Comparison of ENCODE assay signal across 16 cellular contexts in genomic region chr17:56851008-56851407, GRCh38. TPM values are rescaled to one million over a fixed set of nuclear protein-coding genes. Genes with fewer than 3 reads are reported as not detected.
DNase-seq lines count a peak whose midpoint lies in the region; ATAC-seq and TF ChIP-seq lines count a peak whose summit lies in the region.
"Had no signal": no experiment of that assay in that cellular context is flagged by ENCODE, and none has a peak within 500 bp of the region (broad histone marks: within the 10 kb centered on the region; RNA-seq: fewer than 3 reads in every experiment).

No MANE protein-coding gene starts in this region.

- intact Hi-C loops in CD8-positive, alpha-beta T cell (cut with DNase I, micrococcal nuclease), result no loop called here

- H3K36me3 ChIP-seq in CD4-positive, CD25-positive, alpha-beta regulatory T cell (ENCODE audit: control insufficient read depth, insufficient read depth, low read length), result peaks cover 46% of the 10 kb centered on the region
- H3K36me3 ChIP-seq in CD8-positive, alpha-beta T cell (ENCODE audit: insufficient read depth, low read length), result peaks cover 10% of the 10 kb centered on the region
- peaks cover 76% of the 10 kb centered on the region for H3K36me3 ChIP-seq in OCI-LY1 (ENCODE audit: insufficient read depth, low read length)

- H3K27ac Mint-ChIP-seq in CD4-positive, CD25-positive, alpha-beta regulatory T cell, result peak overlapping the region in 2 of 3 donors; percentile 4 to 52
- peak overlapping the region; percentile 37 for H3K27ac Mint-ChIP-seq in CD8-positive, alpha-beta T cell
- H3K27ac Mint-ChIP-seq: GM23338, T-cell had no signal

- H3K4me1 Mint-ChIP-seq in CD4-positive, CD25-positive, alpha-beta regulatory T cell, result peaks cover 0 to 12% (median 5%) of the 10 kb centered on the region in 4 donors
- H3K4me1 Mint-ChIP-seq in CD8-positive, alpha-beta T cell (ENCODE audit: low read depth), result peaks cover 15% of the 10 kb centered on the region
- H3K4me1 Mint-ChIP-seq: GM23338 had no signal

- no peak overlapping the region for H3K4me3 Mint-ChIP-seq in CD4-positive, CD25-positive, alpha-beta regulatory T cell
- H3K4me3 Mint-ChIP-seq in CD8-positive, alpha-beta T cell, result no peak overlapping the region
- H3K4me3 Mint-ChIP-seq: GM23338, T-cell had no signal

- no peak for TF ChIP-seq CTCF in CD8-positive, alpha-beta T cell (IDR thresholded peaks at IDR 0.05)
- no peak for TF ChIP-seq CTCF in OCI-LY1 (IDR thresholded peaks at IDR 0.05; ENCODE audit: low read length)

- H3K4me3 ChIP-seq in CD4-positive, CD25-positive, alpha-beta regulatory T cell (ENCODE audit: low read depth, low read length), result no peak overlapping the region
- no peak overlapping the region for H3K4me3 ChIP-seq in CD8-positive, alpha-beta T cell (ENCODE audit: low read depth, low read length)
- no peak overlapping the region for H3K4me3 ChIP-seq in OCI-LY1 (ENCODE audit: low read depth, low read length, poor library complexity, severe bottlenecking)
- H3K4me3 ChIP-seq: GM23338, SK-N-MC had no signal

- H3K4me1 ChIP-seq in CD4-positive, CD25-positive, alpha-beta regulatory T cell (ENCODE audit: control insufficient read depth, insufficient read depth, low read length, poor library complexity, severe bottlenecking), result no peaks in the 10 kb centered on the region
- H3K4me1 ChIP-seq in CD8-positive, alpha-beta T cell (ENCODE audit: insufficient read depth, low read length), result peaks cover 11% of the 10 kb centered on the region
- H3K4me1 ChIP-seq in OCI-LY1 (ENCODE audit: insufficient read depth, low read length, severe bottlenecking), result peaks cover 10% of the 10 kb centered on the region

- CTCF ChIA-PET in CD8-positive, alpha-beta T cell (lab: Charles Lee), result interaction anchor here (0.9 to 1.8 kb wide), 3 partner anchors 13 to 88 kb away, joined by 3 to 6 read pairs (median 3); no protein-coding TSS in a partner anchor

- no peak overlapping the region for H2AFZ ChIP-seq in OCI-LY1 (ENCODE audit: low read length)
- H2AFZ ChIP-seq: GM23338 had no signal

- no peaks in the 10 kb centered on the region for H3K9me2 ChIP-seq in OCI-LY1 (ENCODE audit: low read depth, low read length)

- no peaks in the 10 kb centered on the region for H3K9me3 ChIP-seq in CD4-positive, CD25-positive, alpha-beta regulatory T cell (ENCODE audit: control insufficient read depth in 2 of 2, low read length in 2 of 2)
- no peaks in the 10 kb centered on the region for H3K9me3 ChIP-seq in CD8-positive, alpha-beta T cell (ENCODE audit: low read length)
- H3K9me3 ChIP-seq in OCI-LY1 (ENCODE audit: low read length), result no peaks in the 10 kb centered on the region

- no peak overlapping the region for H3K27ac ChIP-seq in CD4-positive, CD25-positive, alpha-beta regulatory T cell (ENCODE audit: insufficient read depth, low read length, poor library complexity, severe bottlenecking)
- H3K27ac ChIP-seq in CD8-positive, alpha-beta T cell (ENCODE audit: low read depth, low read length), result no peak overlapping the region
- peak overlapping the region; percentile 44 for H3K27ac ChIP-seq in OCI-LY1 (ENCODE audit: low read depth, low read length, poor library complexity, severe bottlenecking)
- H3K27ac ChIP-seq: SK-N-MC had no signal

- H3K36me3 Mint-ChIP-seq in CD4-positive, CD25-positive, alpha-beta regulatory T cell, result peaks cover 53% of the 10 kb centered on the region
- H3K36me3 Mint-ChIP-seq in CD8-positive, alpha-beta T cell, result peaks cover 68% of the 10 kb centered on the region

- POLR2A ChIA-PET in CD8-positive, alpha-beta T cell (lab: Charles Lee), result interaction anchor here (0.8 to 1.9 kb wide), 4 partner anchors 10 to 731 kb away, joined by 3 to 5 read pairs (median 4); partner anchors contain the start of genes DGKE and TRIM25

- H3K9ac ChIP-seq in OCI-LY1 (ENCODE audit: low read length), result no peak overlapping the region

- H3K79me2 ChIP-seq in OCI-LY1 (ENCODE audit: insufficient read depth, low read length), result no peaks in the 10 kb centered on the region

- DNase-seq in CD4-positive, CD25-positive, alpha-beta regulatory T cell, result no peak
- DNase-seq in CD8-positive, alpha-beta T cell, result no peak
- no peak for DNase-seq in superior temporal gyrus (ENCODE audit: extremely low spot score)
- DNase-seq in COLO829 (ENCODE audit: low spot score), result no peak
- DNase-seq: DMS 273 treated with DMSO at 0.1 percent for 48 hours; EL; NCI-H1436 treated with DMSO at 0.1 percent for 48 hours; NCI-H2081; NCI-H526; NK-92 treated with Interleukin-12 subunit alpha and Interleukin-12 subunit beta, amount 100 ng/mL, for 24 hours; T-cell had no signal

- no peaks in the 10 kb centered on the region for H3K27me3 ChIP-seq in CD4-positive, CD25-positive, alpha-beta regulatory T cell (ENCODE audit: control insufficient read depth, insufficient read depth, low read length)
- no peaks in the 10 kb centered on the region for H3K27me3 ChIP-seq in CD8-positive, alpha-beta T cell (ENCODE audit: insufficient read depth, low read length)
- H3K27me3 ChIP-seq in OCI-LY1 (ENCODE audit: insufficient read depth, low read length), result no peaks in the 10 kb centered on the region

- H4K20me1 ChIP-seq in OCI-LY1 (ENCODE audit: insufficient read depth, low read length), result no peaks in the 10 kb centered on the region

- no peaks in the 10 kb centered on the region for H3F3A ChIP-seq in OCI-LY1 (ENCODE audit: insufficient read depth, low read length)

- no peak for ATAC-seq in CD4-positive, CD25-positive, alpha-beta regulatory T cell (ENCODE audit: low read depth in 2 of 2)
- peak; percentile 56 for ATAC-seq in CD8-positive, alpha-beta T cell
- ATAC-seq in HG02610 (IDR thresholded peaks at IDR 0.05; ENCODE audit: unreplicated experiment) (peak; percentile 39), GM18909 (IDR thresholded peaks at IDR 0.05; ENCODE audit: poor library complexity, unreplicated experiment) (no peak)
- ATAC-seq: GM23338 had no signal

- H3K4me2 ChIP-seq in OCI-LY1 (ENCODE audit: low read length), result no peak overlapping the region
- H3K4me2 ChIP-seq: GM23338 had no signal

- no peaks in the 10 kb centered on the region for H3K9me3 Mint-ChIP-seq in CD4-positive, CD25-positive, alpha-beta regulatory T cell
- no peaks in the 10 kb centered on the region for H3K9me3 Mint-ChIP-seq in CD8-positive, alpha-beta T cell
- H3K9me3 Mint-ChIP-seq: GM23338, T-cell had no signal

- H3K27me3 Mint-ChIP-seq in CD4-positive, CD25-positive, alpha-beta regulatory T cell, result no peaks in the 10 kb centered on the region
- H3K27me3 Mint-ChIP-seq in CD8-positive, alpha-beta T cell (ENCODE audit: low read depth), result no peaks in the 10 kb centered on the region
- H3K27me3 Mint-ChIP-seq: T-cell had no signal

RNA-seq across cellular contexts. Expression of gene DGKE, which starts 17.1 kb away (rescaled TPM):
- 45.5 TPM for total RNA-seq in CD4-positive, CD25-positive, alpha-beta regulatory T cell
- polyA plus RNA-seq in CD4-positive, CD25-positive, alpha-beta regulatory T cell, result 1 to 10 TPM; 6.2 to 9.5 (median 7.4) TPM
- 10 to 100 TPM; 24.4 to 25.4 TPM for total RNA-seq in CD8-positive, alpha-beta T cell

RNA-seq across cellular contexts. Expression of gene C17orf67, which starts 17.3 kb away (rescaled TPM):
- total RNA-seq in CD4-positive, CD25-positive, alpha-beta regulatory T cell, result 6.2 TPM
- 1 to 10 TPM; 1.5 to 2.4 (median 2.1) TPM for polyA plus RNA-seq in CD4-positive, CD25-positive, alpha-beta regulatory T cell
- total RNA-seq in CD8-positive, alpha-beta T cell, result 1 to 10 TPM; 2.4 to 2.9 TPM

Comparison
In these comparisons a context has a peak if more than half of its experiments do, and no peak if none do; other contexts are left out.
1. ATAC-seq: peak in CD8-positive, alpha-beta T cell (single experiment) and HG02610 (single experiment); none in CD4-positive, CD25-positive, alpha-beta regulatory T cell (0 of 2) and GM18909 (single experiment).